8 cellular contexts compared by ENCODE assay signal in genomic region chr2:56183643-56184499, GRCh38. TPM values are rescaled to one million over a fixed set of nuclear protein-coding genes. Genes with fewer than 3 reads are reported as not detected.
DNase-seq lines count a peak whose midpoint lies in the region; ATAC-seq, FAIRE-seq and TF ChIP-seq lines count a peak whose summit lies in the region.

TSS of gene CCDC85A (plus strand) at chr2:56183990. CDS start at chr2:56184625, 635 bp downstream.

- peaks cover 18% of the 10 kb centered on the region; the same call in 1 of the 2 replicates for H3K23me2 ChIP-seq in H1 (ENCODE audit: low read depth, low read length)

- H4K20me1 ChIP-seq in H1 (replicated peaks in 1 of 2; ENCODE audit: control insufficient read depth in 1 of 2, insufficient read depth in 2 of 2, low read length in 2 of 2): peaks cover 25 to 31% of the 10 kb centered on the region in 2 experiments

- H3K23ac ChIP-seq in H1 (ENCODE audit: insufficient read length): no peak within 1 kb of the TSS
- no peak within 1 kb of the TSS for H3K23ac ChIP-seq in mesenchymal stem cell (ENCODE audit: low read length in 2 of 2)

- no peak within 1 kb of the TSS for H2BK12ac ChIP-seq in H1 (ENCODE audit: low read depth, low read length)
- H2BK12ac ChIP-seq in mesenchymal stem cell (ENCODE audit: low read length in 2 of 2): no peak within 1 kb of the TSS

- WGBS in H1 (ENCODE audit: extremely low coverage in 1 of 2, insufficient coverage in 1 of 2, insufficient read length in 1 of 2, insufficient replicate concordance in 2 of 2, low coverage in 1 of 2, low lambda C conversion rate in 2 of 2, missing lambda C conversion rate in 1 of 2), 2 experiments: 1% methylated on average over 48 of the region's 86 CpGs; no CpG with 5 or more reads in 1 of the 2 experiments
- 1% methylated on average over 54 of the region's 86 CpGs for WGBS in mesenchymal stem cell

- H2AFZ ChIP-seq in H1 (ENCODE audit: low read length): no peak within 1 kb of the TSS; the same call in 1 of the 2 replicates
- H2AFZ ChIP-seq in mesenchymal stem cell (ENCODE audit: low read depth, low read length): no peak within 1 kb of the TSS

- H3K4me3 ChIP-seq in CD8-positive, alpha-beta T cell (ENCODE audit: low read depth, low read length): peak within 1 kb of the TSS; percentile 37
- H3K4me3 ChIP-seq in H1 (ENCODE audit: extremely low read depth in 1 of 4, insufficient read depth in 2 of 4, low read depth in 3 of 4, low read length in 4 of 4): peak within 1 kb of the TSS; percentile 33 to 70 (median 46)
- peak within 1 kb of the TSS; percentile 60 to 73 for H3K4me3 ChIP-seq in mesenchymal stem cell (ENCODE audit: insufficient read depth in 1 of 2, low read depth in 1 of 2, low read length in 2 of 2)

- intact Hi-C loops in CD8-positive, alpha-beta T cell (cut with DNase I, micrococcal nuclease): loop anchor here in 1 of 2 experiments (1.0 kb wide), 1 partner anchor 1332 kb away; no protein-coding TSS in a partner anchor

- no peak within 1 kb of the TSS for H3K27ac Mint-ChIP-seq in CD8-positive, alpha-beta T cell
- H3K27ac Mint-ChIP-seq in activated CD4-positive, alpha-beta memory T cell treated with anti-CD3 and anti-CD28 coated beads, Interleukin-2, amount 10 ng/mL, durations not matched to agents 7 days and 5 days: no peak within 1 kb of the TSS

- peak; percentile 41 for TF ChIP-seq CTCF in CD8-positive, alpha-beta T cell (IDR thresholded peaks at IDR 0.05)
- TF ChIP-seq CTCF in H1 (IDR thresholded peaks at IDR 0.05; ENCODE audit: control extremely low read depth in 1 of 3, insufficient read depth in 1 of 3, low read depth in 1 of 3, low read length in 3 of 3): peak; percentile 75 to 85 (median 83)

- H3K27me3 Mint-ChIP-seq in CD8-positive, alpha-beta T cell (ENCODE audit: low read depth): peaks cover 54% of the 10 kb centered on the region
- peaks cover 43% of the 10 kb centered on the region for H3K27me3 Mint-ChIP-seq in activated CD4-positive, alpha-beta memory T cell treated with anti-CD3 and anti-CD28 coated beads, Interleukin-2, amount 10 ng/mL, durations not matched to agents 7 days and 5 days

- H3K9ac ChIP-seq in H1 (replicated peaks in 1 of 4; ENCODE audit: extremely low read depth in 1 of 4, low read depth in 3 of 4, low read length in 3 of 4) (peak within 1 kb of the TSS in 1 of 4 experiments; percentile 35; a peak in 1 of 7 replicates), mesenchymal stem cell (ENCODE audit: low read length) (no peak within 1 kb of the TSS)

- H3K14ac ChIP-seq in H1 (ENCODE audit: insufficient read length): no peak within 1 kb of the TSS
- H3K14ac ChIP-seq in mesenchymal stem cell (ENCODE audit: low read length in 2 of 2): no peak within 1 kb of the TSS

- no peaks in the 10 kb centered on the region for H3K36me3 Mint-ChIP-seq in CD8-positive, alpha-beta T cell
- H3K36me3 Mint-ChIP-seq in activated CD4-positive, alpha-beta memory T cell treated with anti-CD3 and anti-CD28 coated beads, Interleukin-2, amount 10 ng/mL, durations not matched to agents 7 days and 5 days (ENCODE audit: low read depth): no peaks in the 10 kb centered on the region

- H3K79me1 ChIP-seq in H1 (ENCODE audit: low read depth, low read length) (no peaks in the 10 kb centered on the region), mesenchymal stem cell (replicated peaks; ENCODE audit: low read length, poor library complexity, severe bottlenecking) (no peaks in the 10 kb centered on the region)

- no peak within 1 kb of the TSS for H2BK20ac ChIP-seq in H1 (ENCODE audit: low read length)

- no peak for FAIRE-seq in H1 (lab: Jason Lieb, UNC)

- TF ChIP-seq EP300 in H1 (IDR thresholded peaks at IDR 0.05; ENCODE audit: borderline replicate concordance in 1 of 2, low read depth in 2 of 2, low read length in 2 of 2): no peak

- no peaks in the 10 kb centered on the region for H3K36me3 ChIP-seq in CD8-positive, alpha-beta T cell (ENCODE audit: insufficient read depth, low read length)
- H3K36me3 ChIP-seq in H1 (ENCODE audit: control insufficient read depth in 2 of 4, insufficient read depth in 4 of 4, low read length in 3 of 4) (no peaks in the 10 kb centered on the region; a peak in 1 of 8 replicates), mesenchymal stem cell (ENCODE audit: control insufficient read depth in 1 of 2, insufficient read depth in 2 of 2, low read depth in 1 of 2, low read length in 2 of 2) (no peaks in the 10 kb centered on the region)

- H3K4me1 Mint-ChIP-seq in CD8-positive, alpha-beta T cell (ENCODE audit: low read depth): peaks cover 6% of the 10 kb centered on the region
- peaks cover 7% of the 10 kb centered on the region for H3K4me1 Mint-ChIP-seq in activated CD4-positive, alpha-beta memory T cell treated with anti-CD3 and anti-CD28 coated beads, Interleukin-2, amount 10 ng/mL, durations not matched to agents 7 days and 5 days

- POLR2A ChIA-PET in CD8-positive, alpha-beta T cell (lab: Charles Lee): no interaction called here
- POLR2A ChIA-PET in activated CD4-positive, alpha-beta memory T cell treated with anti-CD3 and anti-CD28 coated beads, Interleukin-2, amount 10 ng/mL, durations not matched to agents 7 days and 5 days (lab: Charles Lee): interaction anchor here (0.9 to 1.0 kb wide), 2 partner anchors 62 to 1332 kb away, joined by 3 read pairs; no protein-coding TSS in a partner anchor
- POLR2A ChIA-PET in H1 (lab: Charles Lee; ENCODE audit: partially characterized antibody): interaction anchor here (0.5 kb wide), 1 partner anchor 1264 kb away, joined by 3 read pairs; no protein-coding TSS in a partner anchor

- no peak for ATAC-seq in CD8-positive, alpha-beta T cell
- ATAC-seq in GM19438 (IDR thresholded peaks at IDR 0.05; ENCODE audit: low read depth, unreplicated experiment) (peak; percentile 91), HG03520 (IDR thresholded peaks at IDR 0.05; ENCODE audit: unreplicated experiment) (peak; percentile 91)

- TF ChIP-seq POLR2A in H1 (IDR thresholded peaks at IDR 0.05; ENCODE audit: control extremely low read depth in 1 of 2, low read depth in 2 of 2, low read length in 2 of 2): no peak

- no peak within 1 kb of the TSS for H3K4ac ChIP-seq in H1 (replicated peaks; ENCODE audit: insufficient read length, low read depth, low read length)
- no peak within 1 kb of the TSS for H3K4ac ChIP-seq in mesenchymal stem cell (ENCODE audit: low read depth in 1 of 2, low read length in 2 of 2)

- no peak within 1 kb of the TSS for H3K27ac ChIP-seq in CD8-positive, alpha-beta T cell (ENCODE audit: low read depth, low read length)
- H3K27ac ChIP-seq in H1 (ENCODE audit: low read depth, low read length) (no peak within 1 kb of the TSS), mesenchymal stem cell (ENCODE audit: low read length, poor library complexity, severe bottlenecking) (no peak within 1 kb of the TSS)

- H3K4me2 ChIP-seq in H1 (ENCODE audit: insufficient read depth in 1 of 2, low read depth in 2 of 2, low read length in 2 of 2): peak within 1 kb of the TSS; percentile 96 to 97
- peak within 1 kb of the TSS; percentile 81 for H3K4me2 ChIP-seq in mesenchymal stem cell (ENCODE audit: low read length, poor library complexity, severe bottlenecking)

- DNase-seq in CD8-positive, alpha-beta T cell: peak; percentile 3 to 55 (median 32)
- DNase-seq in NCI-H524 treated with DMSO at 0.1 percent for 48 hours (lab: John Stamatoyannopoulos, UW): peak; percentile 51
- DNase-seq in activated CD4-positive, alpha-beta memory T cell treated with anti-CD3 and anti-CD28 coated beads, Interleukin-2, amount 10 ng/mL, durations not matched to agents 7 days and 5 days: peak; percentile 68
- DNase-seq in H1 (ENCODE audit: low read depth in 1 of 2, low spot score in 2 of 2): peak; percentile 36 to 93
- DNase-seq in mesenchymal stem cell: peak; percentile 81
- DNase-seq in stimulated activated CD8-positive, alpha-beta memory T cell treated with anti-CD3 and anti-CD28 coated beads, Interleukin-12 subunit alpha, Interleukin-12 subunit beta, amount 100 ng/mL, for 1 hour (ENCODE audit: low read depth): peak; percentile 6

- CTCF ChIA-PET in CD8-positive, alpha-beta T cell (lab: Charles Lee): interaction anchor here (0.7 to 1.3 kb wide), 6 partner anchors 9 to 1334 kb away, joined by 3 to 6 read pairs (median 3); no protein-coding TSS in a partner anchor
- CTCF ChIA-PET in activated CD4-positive, alpha-beta memory T cell treated with anti-CD3 and anti-CD28 coated beads, Interleukin-2, amount 10 ng/mL, durations not matched to agents 7 days and 5 days (lab: Charles Lee): interaction anchor here (0.6 to 1.7 kb wide), 24 partner anchors 8 to 1335 kb away, joined by 3 to 8 read pairs (median 4); no protein-coding TSS in a partner anchor
- CTCF ChIA-PET in H1 (lab: Charles Lee; ENCODE audit: partially characterized antibody): interaction anchor here (0.6 to 2.3 kb wide), 31 partner anchors 9 to 1489 kb away, joined by 3 to 9 read pairs (median 3); no protein-coding TSS in a partner anchor

- H3K79me2 ChIP-seq in H1 (ENCODE audit: control insufficient read depth in 1 of 2, insufficient read depth in 2 of 2, low read length in 2 of 2): no peaks in the 10 kb centered on the region

- no peak within 1 kb of the TSS for H2AK5ac ChIP-seq in H1 (ENCODE audit: low read depth, low read length)
- no peak within 1 kb of the TSS for H2AK5ac ChIP-seq in mesenchymal stem cell (ENCODE audit: low read length, severe bottlenecking)

- peak; percentile 76 to 81 for TF ChIP-seq RAD21 in H1 (IDR thresholded peaks at IDR 0.05 in 1 of 2, conservative IDR thresholded peaks at IDR 0.05 in 1 of 2; ENCODE audit: low read depth in 2 of 2, low read length in 2 of 2)

- H2BK120ac ChIP-seq in H1 (replicated peaks; ENCODE audit: low read depth, low read length) (no peak within 1 kb of the TSS), mesenchymal stem cell (ENCODE audit: low read depth, low read length) (peak within 1 kb of the TSS; percentile 7)

- peak within 1 kb of the TSS; percentile 38 for H3K4me3 Mint-ChIP-seq in CD8-positive, alpha-beta T cell
- H3K4me3 Mint-ChIP-seq in activated CD4-positive, alpha-beta memory T cell treated with anti-CD3 and anti-CD28 coated beads, Interleukin-2, amount 10 ng/mL, durations not matched to agents 7 days and 5 days: peak within 1 kb of the TSS; percentile 2

- H2BK15ac ChIP-seq in H1 (ENCODE audit: low read length) (no peak within 1 kb of the TSS), mesenchymal stem cell (ENCODE audit: low read depth, poor library complexity, severe bottlenecking) (no peak within 1 kb of the TSS)

- H3K9me3 Mint-ChIP-seq in CD8-positive, alpha-beta T cell: no peaks in the 10 kb centered on the region
- no peaks in the 10 kb centered on the region for H3K9me3 Mint-ChIP-seq in activated CD4-positive, alpha-beta memory T cell treated with anti-CD3 and anti-CD28 coated beads, Interleukin-2, amount 10 ng/mL, durations not matched to agents 7 days and 5 days

- H3K27me3 ChIP-seq in CD8-positive, alpha-beta T cell (ENCODE audit: insufficient read depth, low read length): peaks cover 9% of the 10 kb centered on the region
- H3K27me3 ChIP-seq in H1 (replicated peaks in 1 of 4; ENCODE audit: control insufficient read depth in 3 of 4, extremely low read depth in 1 of 4, insufficient read depth in 3 of 4, low read length in 3 of 4): peaks cover 56 to 90% (median 85%) of the 10 kb centered on the region in 4 experiments
- peaks cover 49 to 54% of the 10 kb centered on the region in 2 experiments for H3K27me3 ChIP-seq in mesenchymal stem cell (ENCODE audit: control insufficient read depth in 1 of 2, insufficient read depth in 1 of 2, low read length in 2 of 2)

- H3K4me1 ChIP-seq in CD8-positive, alpha-beta T cell (ENCODE audit: insufficient read depth, low read length): no peaks in the 10 kb centered on the region
- H3K4me1 ChIP-seq in H1 (replicated peaks in 1 of 4; ENCODE audit: control insufficient read depth in 3 of 4, insufficient read depth in 4 of 4, low read length in 3 of 4) (peaks cover 3 to 10% (median 7%) of the 10 kb centered on the region in 4 experiments), mesenchymal stem cell (ENCODE audit: control insufficient read depth, insufficient read depth, low read depth, low read length) (peaks cover 15% of the 10 kb centered on the region)

- H4K8ac ChIP-seq in H1 (ENCODE audit: extremely low read depth, insufficient read depth, low read length): peak within 1 kb of the TSS; percentile 57; the same call in 1 of the 2 replicates
- peak within 1 kb of the TSS; percentile 24 for H4K8ac ChIP-seq in mesenchymal stem cell (ENCODE audit: low read length)

- no peaks in the 10 kb centered on the region for H3K9me3 ChIP-seq in CD8-positive, alpha-beta T cell (ENCODE audit: low read length)
- H3K9me3 ChIP-seq in H1 (ENCODE audit: insufficient read depth in 2 of 2, low read depth in 1 of 2, low read length in 1 of 2): no peaks in the 10 kb centered on the region
- H3K9me3 ChIP-seq in mesenchymal stem cell (ENCODE audit: control insufficient read depth, low read length): no peaks in the 10 kb centered on the region

- no peak within 1 kb of the TSS for H4K5ac ChIP-seq in H1 (ENCODE audit: insufficient read length, low read depth, low read length)

- H3K18ac ChIP-seq in H1 (ENCODE audit: extremely low read depth, low read length) (no peak within 1 kb of the TSS; the same call in 1 of the 2 replicates), mesenchymal stem cell (ENCODE audit: low read depth in 1 of 2, low read length in 2 of 2) (peak within 1 kb of the TSS; percentile 52 to 64)

- no peak within 1 kb of the TSS for H3K56ac ChIP-seq in H1 (replicated peaks; ENCODE audit: insufficient read length, low read depth, low read length)

- H2BK5ac ChIP-seq in H1 (ENCODE audit: low read depth, low read length): no peak within 1 kb of the TSS
- no peak within 1 kb of the TSS for H2BK5ac ChIP-seq in mesenchymal stem cell (ENCODE audit: low read depth, low read length, poor library complexity, severe bottlenecking)

- H4K91ac ChIP-seq in H1 (replicated peaks; ENCODE audit: insufficient read length, low read length): no peak within 1 kb of the TSS
- no peak within 1 kb of the TSS for H4K91ac ChIP-seq in mesenchymal stem cell (ENCODE audit: low read length)

RNA-seq across cellular contexts. Expression of gene CCDC85A, which starts in this region (rescaled TPM):
- total RNA-seq in CD8-positive, alpha-beta T cell: not detected
- total RNA-seq in activated CD4-positive, alpha-beta memory T cell treated with anti-CD3 and anti-CD28 coated beads, Interleukin-2, amount 10 ng/mL, durations not matched to agents 7 days and 5 days: not detected
- 0.48 TPM in 1 of 2 replicates, not detected in the other for total RNA-seq in H1 (2021; fragmentation: NEBNext Ultra II Directional; extraction: Animal tissue kit (Norgen Biotek cat#: 25700))
- 0.14 and 0.20 TPM in 2 replicates for polyA plus RNA-seq in H1 (2011; rRNA removed)
- polyA plus RNA-seq in H1 (2011; cell fraction: cytosol; rRNA removed): 0.36 TPM
- 0.46 TPM for polyA plus RNA-seq in H1 (2011; cell fraction: nucleus; rRNA removed)
- 0.15 to 0.29 TPM (median 0.19 TPM) in 4 replicates for polyA plus RNA-seq in H1 (2012, experiment 1 of 2)
- polyA plus RNA-seq in H1 (2012, experiment 2 of 2): not detected
- polyA plus RNA-seq in H1 (2013, experiment 1 of 2): 0.10 TPM
- 0.07 TPM for polyA plus RNA-seq in H1 (2013, experiment 2 of 2)
- polyA minus RNA-seq in H1 (2011; rRNA and poly(A)+ RNA removed): 0.38 and 0.76 TPM in 2 replicates
- polyA minus RNA-seq in H1 (2011; cell fraction: cytosol; rRNA and poly(A)+ RNA removed): 0.29 TPM
- 1.8 TPM for polyA minus RNA-seq in H1 (2011; cell fraction: nucleus; rRNA and poly(A)+ RNA removed)
- 4.3 TPM for polyA plus RNA-seq in mesenchymal stem cell (2013, experiment 1 of 2)
- 4.0 TPM for polyA plus RNA-seq in mesenchymal stem cell (2013, experiment 2 of 2)

Comparison
In these comparisons a context has a peak if more than half of its experiments do, and no peak if none do; other contexts are left out.
1. Peak in DNase-seq and H3K4me3 ChIP-seq in CD8-positive, alpha-beta T cell; RNA of the gene not detected or under 1 TPM.
2. Peak in DNase-seq in activated CD4-positive, alpha-beta memory T cell treated with anti-CD3 and anti-CD28 coated beads, Interleukin-2, amount 10 ng/mL, durations not matched to agents 7 days and 5 days; RNA of the gene not detected or under 1 TPM.
3. DNase-seq: peak in every context shown above with its lines; median percentile 81 in mesenchymal stem cell; 68 in activated CD4-positive, alpha-beta memory T cell treated with anti-CD3 and anti-CD28 coated beads, Interleukin-2, amount 10 ng/mL, durations not matched to agents 7 days and 5 days; 64 in H1; 51 in NCI-H524 treated with DMSO at 0.1 percent for 48 hours; 32 in CD8-positive, alpha-beta T cell; 6 in stimulated activated CD8-positive, alpha-beta memory T cell treated with anti-CD3 and anti-CD28 coated beads, Interleukin-12 subunit alpha, Interleukin-12 subunit beta, amount 100 ng/mL, for 1 hour.